ENCODE assay signal across 17 cellular contexts in the genomic region with DNA sequence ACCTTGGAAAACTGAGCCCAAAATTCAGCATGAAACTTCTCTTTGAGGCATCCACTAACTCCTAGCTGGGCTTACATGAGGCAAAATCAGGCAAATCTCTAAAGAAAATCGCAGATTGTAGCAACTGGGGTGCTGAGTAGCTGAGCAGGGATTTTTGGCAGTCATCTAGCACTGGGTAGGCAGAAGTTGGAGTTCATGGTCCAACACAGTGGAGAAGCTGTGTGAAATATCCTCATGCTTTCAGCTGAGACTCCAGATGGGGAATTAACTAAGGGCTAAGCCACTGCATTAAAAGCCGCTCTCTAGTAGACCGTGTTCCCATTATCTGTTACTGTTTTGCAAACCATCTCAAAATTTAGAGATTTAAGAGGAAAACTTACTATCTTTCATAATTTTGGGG.
DNase-seq lines count a peak whose midpoint lies in the region; ATAC-seq lines count a peak whose summit lies in the region.
"Had no signal": no experiment of that assay in that cellular context is flagged by ENCODE, and none has a peak within 500 bp of the region (broad histone marks: within the 10 kb centered on the region; RNA-seq: fewer than 3 reads in every experiment).

No MANE protein-coding gene starts in this region.

- intact Hi-C loops in left ventricle myocardium superior (cut with micrococcal nuclease) (no loop called here), left cardiac atrium (cut with DNase I) (no loop called here)

- DNase-seq in NCI-H82 (lab: John Stamatoyannopoulos, UW) = peak; percentile 56
- no peak for DNase-seq in NCI-H82 treated with DMSO at 0.1 percent for 48 hours (lab: John Stamatoyannopoulos, UW; ENCODE audit: unreplicated experiment)
- no peak for DNase-seq in left ventricle myocardium superior
- no peak for DNase-seq in left cardiac atrium
- peak; percentile 5 for DNase-seq in occipital lobe (lab: John Stamatoyannopoulos, UW)
- DNase-seq: AML-193; Calu3; CD8-positive, alpha-beta T cell; DMS 273 treated with DMSO at 0.1 percent for 48 hours; DMS53; DND-41; EL; H9 had no signal

- ATAC-seq in left ventricle myocardium superior = peak; percentile 39
- ATAC-seq in left cardiac atrium = no peak
- no peak for ATAC-seq in GM19351 (IDR thresholded peaks at IDR 0.05; ENCODE audit: unreplicated experiment)
- no peak for ATAC-seq in HG02798 (IDR thresholded peaks at IDR 0.05; ENCODE audit: poor library complexity, unreplicated experiment)
- ATAC-seq: A549; CD8-positive, alpha-beta T cell; GM12878 had no signal

Comparison
In these comparisons a context has a peak if more than half of its experiments do, and no peak if none do; other contexts are left out.
1. DNase-seq: peak in NCI-H82 (single experiment) and occipital lobe (single experiment); none in NCI-H82 treated with DMSO at 0.1 percent for 48 hours (single experiment), left ventricle myocardium superior (single experiment) and left cardiac atrium (single experiment).